In genomic region chr1:29515188-29515955, GRCh38 we compare ENCODE assay signal across 25 cellular contexts.
A peak's percentile ranks its signal among the peaks of the same experiment; 100 is the strongest.
DNase-seq lines count a peak whose midpoint lies in the region; ATAC-seq and TF ChIP-seq lines count a peak whose summit lies in the region.
"Had no signal": no experiment of that assay in that cellular context is flagged by ENCODE, and none has a peak within 500 bp of the region (broad histone marks: within the 10 kb centered on the region; RNA-seq: fewer than 3 reads in every experiment).

No MANE protein-coding gene starts in this region.

- 50 to 63% methylated on average over 7 of the region's 7 CpGs for WGBS in testis, 2 donors

- H3K27me3 Mint-ChIP-seq in glutamatergic neuron (ENCODE audit: unreplicated experiment) = peaks cover 9% of the 10 kb centered on the region

- H3K4me3 Mint-ChIP-seq in glutamatergic neuron (ENCODE audit: unreplicated experiment) = no peak overlapping the region
- H3K4me3 Mint-ChIP-seq: neural crest cell had no signal

- peaks cover 8% of the 10 kb centered on the region for H3K9me3 Mint-ChIP-seq in glutamatergic neuron (ENCODE audit: unreplicated experiment)
- H3K9me3 Mint-ChIP-seq: neural crest cell had no signal

- peaks cover 56% of the 10 kb centered on the region for H3K4me1 Mint-ChIP-seq in glutamatergic neuron (ENCODE audit: low read depth, unreplicated experiment)
- H3K4me1 Mint-ChIP-seq: neural crest cell had no signal

- no peak for TF ChIP-seq POLR2A in testis (IDR thresholded peaks at IDR 0.05)

- no peaks in the 10 kb centered on the region for H3K4me1 ChIP-seq in testis
- H3K4me1 ChIP-seq: esophagus squamous epithelium had no signal

- no peaks in the 10 kb centered on the region for H3K27me3 ChIP-seq in testis

- DNase-seq in activated CD8-positive, alpha-beta memory T cell treated with anti-CD3 and anti-CD28 coated beads, Interleukin-2, amount 50 U/mL, for 48 hours = peak; percentile 18
- DNase-seq in activated CD8-positive, alpha-beta memory T cell treated with anti-CD3 and anti-CD28 coated beads for 24 hours = no peak
- DNase-seq in NCI-H524 treated with DMSO at 0.1 percent for 48 hours (lab: John Stamatoyannopoulos, UW) = peak; percentile 78
- no peak for DNase-seq in glutamatergic neuron
- peak; percentile 2 for DNase-seq in testis
- DNase-seq in occipital lobe (lab: John Stamatoyannopoulos, UW) = no peak
- DNase-seq: activated CD4-positive, alpha-beta T cell treated with anti-CD3 and anti-CD28 coated beads, Interleukin-2, amount 50 U/mL, for 48 hours; activated gamma-delta T cell treated with Interleukin-2 at 50 U/mL for 16 hours; C1 segment of cervical spinal cord; central memory CD4-positive, alpha-beta T cell; COR-L47; dermis blood vessel endothelial cell; EL; esophagus squamous epithelium; foreskin melanocyte; GM23248; mammary epithelial cell; NCI-H187 treated with DMSO at 0.1 percent for 48 hours; NCI-H446; PC-9; stimulated activated CD4-positive, alpha-beta T cell treated with anti-CD3 and anti-CD28 coated beads, Interleukin-15, amount 100 ng/mL, for 24 hours; stimulated activated naive CD4-positive, alpha-beta T cell; SW 1271 had no signal

- no peak overlapping the region for H3K4me3 ChIP-seq in testis
- H3K4me3 ChIP-seq: esophagus squamous epithelium, GM23248, PC-9 had no signal

- no peaks in the 10 kb centered on the region for H3K36me3 Mint-ChIP-seq in glutamatergic neuron (ENCODE audit: unreplicated experiment)

- no peaks in the 10 kb centered on the region for H3K36me3 ChIP-seq in testis (ENCODE audit: low read depth, missing control alignments)
- H3K36me3 ChIP-seq: esophagus squamous epithelium had no signal

- H3K9me3 ChIP-seq in testis = no peaks in the 10 kb centered on the region
- H3K9me3 ChIP-seq: esophagus squamous epithelium had no signal

- H3K27ac Mint-ChIP-seq in glutamatergic neuron (ENCODE audit: unreplicated experiment) = peak overlapping the region; percentile 93

- intact Hi-C loops in testis (cut with DNase I; ENCODE audit: low total_unique reads) = no loop called here

- no peak for ATAC-seq in GM19328 (IDR thresholded peaks at IDR 0.05; ENCODE audit: unreplicated experiment)

- TF ChIP-seq CTCF in glutamatergic neuron (IDR thresholded peaks at IDR 0.05; ENCODE audit: partially characterized antibody, unreplicated experiment) (no peak), testis (IDR thresholded peaks at IDR 0.05) (no peak)

- no peak overlapping the region for H3K27ac ChIP-seq in testis
- H3K27ac ChIP-seq: esophagus squamous epithelium, GM23248, PC-9 had no signal

Comparison
In these comparisons a context has a peak if more than half of its experiments do, and no peak if none do; other contexts are left out.
1. DNase-seq: peak in activated CD8-positive, alpha-beta memory T cell treated with anti-CD3 and anti-CD28 coated beads, Interleukin-2, amount 50 U/mL, for 48 hours (single experiment), NCI-H524 treated with DMSO at 0.1 percent for 48 hours (single experiment) and testis (single experiment); none in activated CD8-positive, alpha-beta memory T cell treated with anti-CD3 and anti-CD28 coated beads for 24 hours (single experiment), glutamatergic neuron (single experiment) and occipital lobe (single experiment).